Comparison of ENCODE assay signal across 5 cellular contexts in the genomic region with DNA sequence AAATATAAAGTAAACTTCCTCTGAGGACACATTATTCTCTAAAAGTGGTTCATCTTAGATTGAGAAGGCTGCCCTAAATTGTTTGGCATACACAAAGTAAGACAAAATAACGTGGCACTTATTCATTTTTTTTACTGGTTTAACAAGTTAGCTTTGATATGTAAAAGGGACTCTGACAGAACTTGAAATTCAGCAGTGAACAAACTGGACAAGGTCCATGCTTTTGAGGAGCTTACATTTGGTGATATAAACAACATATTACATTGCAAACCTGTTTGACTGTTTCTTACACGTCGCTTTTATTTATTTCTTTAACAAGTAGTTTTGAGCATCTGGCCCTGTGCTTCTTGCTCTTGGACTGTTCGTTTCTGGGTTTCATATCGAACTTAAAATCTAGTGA.
"Had no signal": no experiment of that assay in that cellular context is flagged by ENCODE, and none has a peak within 500 bp of the region (broad histone marks: within the 10 kb centered on the region; RNA-seq: fewer than 3 reads in every experiment).

No MANE protein-coding gene starts in this region.

- DNase-seq: H9, HCEC 1CT had no signal

- H3K27ac ChIP-seq: HL-60 had no signal

- ATAC-seq: GM23338, HepG2 had no signal

- H3K4me3 ChIP-seq: GM23338 had no signal
